Comparison of ENCODE assay signal across 4 cellular contexts in genomic region chr1:155193991-155194240, GRCh38. TPM values are rescaled to one million over a fixed set of nuclear protein-coding genes. Genes with fewer than 3 reads are reported as not detected.
DNase-seq lines count a peak whose midpoint lies in the region; TF ChIP-seq lines count a peak whose summit lies in the region.
"Not testable (repeated sequence)": the region's sequence is repeated elsewhere in the genome, so short reads cannot be mapped to it uniquely, and the experiment has no call there.

No MANE protein-coding gene starts in this region.

- H3K36me3 ChIP-seq in BLaER1: peaks cover 28% of the 10 kb centered on the region
- not testable (repeated sequence) for H3K36me3 ChIP-seq in neural cell (ENCODE audit: insufficient read depth, low read length)

- peaks cover 35% of the 10 kb centered on the region for H3K79me2 ChIP-seq in neural cell (replicated peaks; ENCODE audit: insufficient read depth, low read length)

- peak overlapping the region; percentile 99 for H3K4me2 ChIP-seq in BLaER1
- peak overlapping the region; percentile 55 for H3K4me2 ChIP-seq in neural cell (ENCODE audit: low read length)

- not testable (repeated sequence) for H3K27me3 ChIP-seq in BLaER1; neural cell (ENCODE audit: insufficient read depth, low read depth, low read length)

- not testable (repeated sequence) for TF ChIP-seq EP300 in neural cell (conservative IDR thresholded peaks at IDR 0.05; ENCODE audit: poor library complexity, severe bottlenecking)

- DNase-seq in epithelial cell of esophagus (ENCODE audit: low read depth): not testable (repeated sequence)

- H3K27ac ChIP-seq in BLaER1 (peak overlapping the region; percentile 82), VCaP (peak overlapping the region; percentile 52), neural cell (ENCODE audit: low read length) (peak overlapping the region; percentile 91)

- not testable (repeated sequence) for TF ChIP-seq RAD21 in neural cell (conservative IDR thresholded peaks at IDR 0.05)

- H3K4me3 ChIP-seq in BLaER1 (peak overlapping the region; percentile 63), epithelial cell of esophagus (ENCODE audit: low read length) (peak overlapping the region; percentile 49), neural cell (ENCODE audit: low read length) (peak overlapping the region; percentile 68)

- not testable (repeated sequence) for H3K9me3 ChIP-seq in BLaER1; neural cell (ENCODE audit: low read length)

- H2AFZ ChIP-seq in neural cell (ENCODE audit: low read depth, low read length): not testable (repeated sequence)

- not testable (repeated sequence) for H3K9me2 ChIP-seq in neural cell (ENCODE audit: insufficient read depth, low read length)

- H3K4me1 ChIP-seq in BLaER1: peaks cover 37% of the 10 kb centered on the region

- not testable (repeated sequence) for H4K20me1 ChIP-seq in BLaER1; neural cell (ENCODE audit: insufficient read depth)

- not testable (repeated sequence) for TF ChIP-seq CTCF in VCaP (conservative IDR thresholded peaks at IDR 0.05); epithelial cell of esophagus (IDR thresholded peaks at IDR 0.05; ENCODE audit: insufficient read depth, low read depth, low read length, missing control alignments); neural cell (IDR thresholded peaks at IDR 0.05; ENCODE audit: poor library complexity, severe bottlenecking)

- H3K9ac ChIP-seq in BLaER1 (peak overlapping the region; percentile 75), neural cell (ENCODE audit: low read length) (peak overlapping the region; percentile 78)

- H3F3A ChIP-seq in neural cell (ENCODE audit: insufficient read depth, low read length, poor library complexity, severe bottlenecking): not testable (repeated sequence)

RNA-seq across cellular contexts. Expression of gene THBS3, which starts 13.8 kb away (rescaled TPM):
- 99.6 and 126 TPM in 2 replicates for polyA plus RNA-seq in neural cell
- polyA minus RNA-seq in neural cell: 55.0 and 58.9 TPM in 2 replicates

RNA-seq across cellular contexts. Expression of gene MTX1, which starts 14.6 kb away (rescaled TPM):
- 48.0 and 55.0 TPM in 2 replicates for polyA plus RNA-seq in neural cell
- polyA minus RNA-seq in neural cell: 19.6 and 23.1 TPM in 2 replicates

RNA-seq across cellular contexts. Expression of gene TRIM46, which starts 20.3 kb away (rescaled TPM):
- polyA plus RNA-seq in neural cell: 31.5 and 49.0 TPM in 2 replicates
- 38.0 and 38.7 TPM in 2 replicates for polyA minus RNA-seq in neural cell

RNA-seq across cellular contexts. Expression of gene KRTCAP2, which starts 20.8 kb away (rescaled TPM):
- 175 and 187 TPM in 2 replicates for polyA plus RNA-seq in neural cell
- polyA minus RNA-seq in neural cell: 43.6 and 54.6 TPM in 2 replicates

RNA-seq across cellular contexts. Expression of gene DPM3, which starts 53.6 kb away (rescaled TPM):
- polyA plus RNA-seq in neural cell: 150 TPM in 2 replicates
- 13.9 and 17.8 TPM in 2 replicates for polyA minus RNA-seq in neural cell
